6 cellular contexts compared by ENCODE assay signal in genomic region chr13:60338754-60339153, GRCh38.
"Had no signal": no experiment of that assay in that cellular context is flagged by ENCODE, and none has a peak within 500 bp of the region (broad histone marks: within the 10 kb centered on the region; RNA-seq: fewer than 3 reads in every experiment).

No MANE protein-coding gene starts in this region.

- ATAC-seq: K562 had no signal

- H3K4me3 Mint-ChIP-seq: H9 had no signal

- DNase-seq: GM23248, H9, HCEC 1CT, IMR-90 had no signal

- H2AFZ ChIP-seq: GM23248 had no signal

- H3K4me3 ChIP-seq: GM23248, K562 had no signal

- H3K27ac ChIP-seq: GM23248, HL-60 had no signal

- H3K27ac Mint-ChIP-seq: H9 had no signal

- H3K9ac ChIP-seq: GM23248 had no signal
